29 cellular contexts compared by ENCODE assay signal in the genomic region with DNA sequence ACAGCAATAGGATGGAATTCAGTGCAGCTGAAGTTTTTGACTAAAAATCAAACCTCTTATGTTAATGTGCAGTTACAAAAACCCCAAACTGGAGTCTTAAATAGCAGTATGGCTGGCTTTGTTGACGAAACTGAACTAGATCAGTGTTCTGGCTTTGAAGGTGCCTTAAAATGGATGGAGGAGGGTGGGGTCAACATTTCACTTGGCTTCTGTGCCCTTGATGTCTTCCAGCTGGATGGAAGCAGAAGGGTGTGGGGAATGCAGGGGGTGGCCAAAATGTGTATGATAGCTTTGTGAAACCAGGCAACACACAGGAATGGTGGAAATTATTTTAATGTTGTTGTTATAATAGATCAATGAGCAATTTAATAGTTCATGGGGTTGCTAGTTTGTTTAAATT.
DNase-seq lines count a peak whose midpoint lies in the region; ATAC-seq and TF ChIP-seq lines count a peak whose summit lies in the region.
"Had no signal": no experiment of that assay in that cellular context is flagged by ENCODE, and none has a peak within 500 bp of the region (broad histone marks: within the 10 kb centered on the region; RNA-seq: fewer than 3 reads in every experiment).

No MANE protein-coding gene starts in this region.

- no peak for TF ChIP-seq CTCF in left ventricle myocardium inferior (IDR thresholded peaks at IDR 0.05; ENCODE audit: borderline replicate concordance)
- TF ChIP-seq CTCF in WTC11 (IDR thresholded peaks at IDR 0.05), result no peak
- TF ChIP-seq CTCF in hepatocyte (IDR thresholded peaks at IDR 0.05; ENCODE audit: poor library complexity), result no peak
- no peak for TF ChIP-seq CTCF in uterus (IDR thresholded peaks at IDR 0.05)

- WGBS in hepatocyte (ENCODE audit: low lambda C conversion rate, missing lambda C conversion rate), result 92% methylated on average over 1 of the region's 1 CpG

- H3K27me3 Mint-ChIP-seq in WTC11 (ENCODE audit: low read depth), result no peaks in the 10 kb centered on the region
- H3K27me3 Mint-ChIP-seq: activated naive CD8-positive, alpha-beta T cell treated with anti-CD3 and anti-CD28 coated beads, Interleukin-2, amount 50 U/mL, for 24 hours; B cell; IgD-negative memory B cell had no signal

- no peaks in the 10 kb centered on the region for H4K20me1 ChIP-seq in hepatocyte (ENCODE audit: insufficient read depth, poor library complexity, severe bottlenecking)

- DNase-seq in Right ventricle myocardium superior, result no peak
- DNase-seq in left ventricle myocardium inferior, result no peak
- DNase-seq in WTC11 (ENCODE audit: low spot score), result no peak
- DNase-seq in hepatocyte (ENCODE audit: low spot score), result no peak
- no peak for DNase-seq in uterus
- no peak for DNase-seq in NCI-H2171 (lab: John Stamatoyannopoulos, UW)
- DNase-seq in NCI-H82 (lab: John Stamatoyannopoulos, UW), result no peak
- DNase-seq: activated CD4-positive, alpha-beta T cell treated with anti-CD3 and anti-CD28 coated beads for 48 hours; activated gamma-delta T cell treated with Interleukin-2 at 50 U/mL for 16 hours; activated naive CD8-positive, alpha-beta T cell treated with anti-CD3 and anti-CD28 coated beads, Interleukin-2, amount 50 U/mL, for 24 hours; activated T-cell treated with anti-CD3 and anti-CD28 coated beads, Interleukin-2, amount 50 U/mL, for 1 hour; CD8-positive, alpha-beta T cell; cerebellar nuclear complex; DMS153; foreskin keratinocyte; H9; heart right ventricle; mesendoderm; NCI-H1092; NCI-H526 treated with DMSO at 0.1 percent for 48 hours; RPMI8226; stimulated activated naive CD4-positive, alpha-beta T cell treated with Interleukin-2 at 50 U/mL for 16 hours; T-helper 2 cell had no signal

- H3K9me3 ChIP-seq in left ventricle myocardium inferior (replicated peaks), result no peaks in the 10 kb centered on the region
- H3K9me3 ChIP-seq in hepatocyte (ENCODE audit: low read depth), result no peaks in the 10 kb centered on the region
- H3K9me3 ChIP-seq in uterus, result no peaks in the 10 kb centered on the region
- H3K9me3 ChIP-seq: neutrophil, prostate gland, thoracic aorta had no signal

- no peaks in the 10 kb centered on the region for H3K79me2 ChIP-seq in hepatocyte

- no peaks in the 10 kb centered on the region for H3K36me3 ChIP-seq in left ventricle myocardium inferior
- H3K36me3 ChIP-seq in hepatocyte (replicated peaks; ENCODE audit: insufficient read depth, low read depth), result no peaks in the 10 kb centered on the region
- H3K36me3 ChIP-seq in uterus, result no peaks in the 10 kb centered on the region
- H3K36me3 ChIP-seq: heart right ventricle, neutrophil, prostate gland, thoracic aorta had no signal

- no peak overlapping the region for H3K4me3 Mint-ChIP-seq in WTC11
- H3K4me3 Mint-ChIP-seq: activated naive CD8-positive, alpha-beta T cell treated with anti-CD3 and anti-CD28 coated beads, Interleukin-2, amount 50 U/mL, for 24 hours; B cell; CD8-positive, alpha-beta T cell; H9; IgD-negative memory B cell had no signal

- H3K9me3 Mint-ChIP-seq in WTC11, result peaks cover 5% of the 10 kb centered on the region
- H3K9me3 Mint-ChIP-seq: activated naive CD8-positive, alpha-beta T cell treated with anti-CD3 and anti-CD28 coated beads, Interleukin-2, amount 50 U/mL, for 24 hours had no signal

- H3K4me3 ChIP-seq in left ventricle myocardium inferior, result no peak overlapping the region
- no peak overlapping the region for H3K4me3 ChIP-seq in hepatocyte
- H3K4me3 ChIP-seq in uterus, result no peak overlapping the region
- H3K4me3 ChIP-seq: heart right ventricle, prostate gland had no signal

- H3K27me3 ChIP-seq in left ventricle myocardium inferior (ENCODE audit: low read depth) (no peaks in the 10 kb centered on the region), hepatocyte (no peaks in the 10 kb centered on the region), uterus (no peaks in the 10 kb centered on the region)
- H3K27me3 ChIP-seq: foreskin keratinocyte, heart right ventricle, neutrophil had no signal

- H3K4me1 ChIP-seq in left ventricle myocardium inferior (peaks cover 26% of the 10 kb centered on the region), hepatocyte (ENCODE audit: insufficient read depth) (peaks cover 20% of the 10 kb centered on the region), uterus (peaks cover 5 to 6% of the 10 kb centered on the region in 2 donors)

- CTCF ChIA-PET in WTC11 (lab: Charles Lee), result interaction anchor here (0.6 kb wide), 1 partner anchor 76 kb away, joined by 3 read pairs; no protein-coding TSS in a partner anchor

- POLR2A ChIA-PET in WTC11 (lab: Charles Lee), result no interaction called here

- intact Hi-C loops in Right ventricle myocardium superior (cut with DNase I) (no loop called here), left ventricle myocardium inferior (cut with micrococcal nuclease) (no loop called here), uterus (cut with DNase I; ENCODE audit: low total_unique reads) (no loop called here)

- H3K27ac Mint-ChIP-seq in WTC11, result peak overlapping the region; percentile 22; the same call in 1 of the 2 replicates
- H3K27ac Mint-ChIP-seq: activated naive CD8-positive, alpha-beta T cell treated with anti-CD3 and anti-CD28 coated beads, Interleukin-2, amount 50 U/mL, for 24 hours; B cell; CD8-positive, alpha-beta T cell; IgD-negative memory B cell had no signal

- ATAC-seq in Right ventricle myocardium superior (ENCODE audit: poor library complexity) (peak; percentile 44), WTC11 (no peak), GM21786 (IDR thresholded peaks at IDR 0.05; ENCODE audit: unreplicated experiment) (no peak)
- ATAC-seq: activated naive CD8-positive, alpha-beta T cell treated with anti-CD3 and anti-CD28 coated beads, Interleukin-2, amount 50 U/mL, for 24 hours; CD8-positive, alpha-beta T cell had no signal

- no peak for TF ChIP-seq POLR2A in uterus (IDR thresholded peaks at IDR 0.05)

- no peaks in the 10 kb centered on the region for H3K9me2 ChIP-seq in hepatocyte (replicated peaks; ENCODE audit: insufficient read depth)

- H3K27ac ChIP-seq in left ventricle myocardium inferior (replicated peaks), result no peak overlapping the region
- H3K27ac ChIP-seq in hepatocyte, result peak overlapping the region; percentile 75
- H3K27ac ChIP-seq in uterus, result peak overlapping the region; percentile 80 to 83
- H3K27ac ChIP-seq: foreskin keratinocyte, neutrophil, prostate gland had no signal

- no peaks in the 10 kb centered on the region; the same call in 1 of the 2 replicates for H3K4me1 Mint-ChIP-seq in WTC11
- H3K4me1 Mint-ChIP-seq: activated naive CD8-positive, alpha-beta T cell treated with anti-CD3 and anti-CD28 coated beads, Interleukin-2, amount 50 U/mL, for 24 hours; B cell; H9 had no signal

- no peaks in the 10 kb centered on the region for H3K36me3 Mint-ChIP-seq in WTC11
- H3K36me3 Mint-ChIP-seq: CD8-positive, alpha-beta T cell; IgD-negative memory B cell had no signal

- no peak overlapping the region for H3K4me2 ChIP-seq in hepatocyte

- H2AFZ ChIP-seq in hepatocyte, result no peak overlapping the region

TF ChIP-seq in WTC11, 78 proteins besides CTCF, POLR2A, EP300 and RAD21:
- no peak for TF ChIP-seq GTF2I (CRISPR knock-in tag; conservative IDR thresholded peaks at IDR 0.05)
- TF ChIP-seq, protein P1, sequence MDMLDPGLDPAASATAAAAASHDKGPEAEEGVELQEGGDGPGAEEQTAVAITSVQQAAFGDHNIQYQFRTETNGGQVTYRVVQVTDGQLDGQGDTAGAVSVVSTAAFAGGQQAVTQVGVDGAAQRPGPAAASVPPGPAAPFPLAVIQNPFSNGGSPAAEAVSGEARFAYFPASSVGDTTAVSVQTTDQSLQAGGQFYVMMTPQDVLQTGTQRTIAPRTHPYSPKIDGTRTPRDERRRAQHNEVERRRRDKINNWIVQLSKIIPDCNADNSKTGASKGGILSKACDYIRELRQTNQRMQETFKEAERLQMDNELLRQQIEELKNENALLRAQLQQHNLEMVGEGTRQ (CRISPR knock-in tag; IDR thresholded peaks at IDR 0.05), result no peak
- no peak for TF ChIP-seq ZNF232 (CRISPR knock-in tag; IDR thresholded peaks at IDR 0.05)
